8 cellular contexts compared by ENCODE assay signal in genomic region chr17:7393613-7394451, GRCh38. TPM values are rescaled to one million over a fixed set of nuclear protein-coding genes. Genes with fewer than 3 reads are reported as not detected.
DNase-seq lines count a peak whose midpoint lies in the region; ATAC-seq and TF ChIP-seq lines count a peak whose summit lies in the region.

No MANE protein-coding gene starts in this region.

- peak overlapping the region; percentile 95 for H3K4me3 Mint-ChIP-seq in activated naive CD4-positive, alpha-beta T cell treated with anti-CD3 and anti-CD28 coated beads for 36 hours

- H3K36me3 Mint-ChIP-seq in activated naive CD4-positive, alpha-beta T cell treated with anti-CD3 and anti-CD28 coated beads for 36 hours (ENCODE audit: low read depth): peaks cover 4% of the 10 kb centered on the region

- CTCF ChIA-PET in activated naive CD4-positive, alpha-beta T cell treated with anti-CD3 and anti-CD28 coated beads for 36 hours (lab: Charles Lee): interaction anchor here (0.6 to 1.0 kb wide), 3 partner anchors 9 to 38 kb away, joined by 3 to 4 read pairs (median 3); no protein-coding TSS in a partner anchor

- H3K27me3 Mint-ChIP-seq in activated naive CD4-positive, alpha-beta T cell treated with anti-CD3 and anti-CD28 coated beads for 36 hours (ENCODE audit: low read depth): no peaks in the 10 kb centered on the region

- H3K36me3 ChIP-seq in right atrium auricular region (peaks cover 19% of the 10 kb centered on the region), skeletal muscle satellite cell (ENCODE audit: insufficient read depth, low read length) (peaks cover 39% of the 10 kb centered on the region)

- peaks cover 30% of the 10 kb centered on the region for H3K4me1 Mint-ChIP-seq in activated naive CD4-positive, alpha-beta T cell treated with anti-CD3 and anti-CD28 coated beads for 36 hours (ENCODE audit: low read depth)

- H3K4me3 ChIP-seq in right atrium auricular region (peak overlapping the region; percentile 64 to 84), skeletal muscle satellite cell (ENCODE audit: low read length) (peak overlapping the region; percentile 76)

- peak overlapping the region; percentile 91 for H3K27ac ChIP-seq in right atrium auricular region

- H3K4me1 ChIP-seq in right atrium auricular region: peaks cover 0 to 22% of the 10 kb centered on the region in 2 donors
- H3K4me1 ChIP-seq in skeletal muscle satellite cell (ENCODE audit: control insufficient read depth, insufficient read depth, low read length): peaks cover 10% of the 10 kb centered on the region

- no peaks in the 10 kb centered on the region for H3K9me3 Mint-ChIP-seq in activated naive CD4-positive, alpha-beta T cell treated with anti-CD3 and anti-CD28 coated beads for 36 hours

- intact Hi-C loops in activated naive CD4-positive, alpha-beta T cell treated with anti-CD3 and anti-CD28 coated beads for 36 hours (cut with micrococcal nuclease): loop anchor here (1.0 to 5.0 kb wide), 4 partner anchors 10 to 167 kb away; partner anchors contain the start of genes SENP3, TMEM256 and TMEM95

- no peak for TF ChIP-seq CTCF in right atrium auricular region (IDR thresholded peaks at IDR 0.05)

- H3K9me3 ChIP-seq in right atrium auricular region: no peaks in the 10 kb centered on the region
- H3K9me3 ChIP-seq in skeletal muscle satellite cell (replicated peaks; ENCODE audit: low read length): no peaks in the 10 kb centered on the region

- H3K4me2 ChIP-seq in skeletal muscle satellite cell (ENCODE audit: low read length): peak overlapping the region; percentile 95

- ATAC-seq in HG02852 (IDR thresholded peaks at IDR 0.05; ENCODE audit: unreplicated experiment): peak; percentile 45

- DNase-seq in NCI-H1417 (lab: John Stamatoyannopoulos, UW) (peak; percentile 46 to 75 (median 68)), NCI-H1417 treated with DMSO at 0.1 percent for 48 hours (lab: John Stamatoyannopoulos, UW) (no peak), NCI-H748 treated with DMSO at 0.1 percent for 48 hours (lab: John Stamatoyannopoulos, UW) (peak; percentile 77), right atrium auricular region (ENCODE audit: low spot score) (no peak), H4 (ENCODE audit: low spot score) (no peak)
- peak; percentile 53 for DNase-seq in activated naive CD4-positive, alpha-beta T cell treated with anti-CD3 and anti-CD28 coated beads for 36 hours

- peak overlapping the region; percentile 82 for H3K27ac Mint-ChIP-seq in activated naive CD4-positive, alpha-beta T cell treated with anti-CD3 and anti-CD28 coated beads for 36 hours

- H3K27me3 ChIP-seq in right atrium auricular region (no peaks in the 10 kb centered on the region), skeletal muscle satellite cell (ENCODE audit: control insufficient read depth, insufficient read depth, low read length) (no peaks in the 10 kb centered on the region)

- H3K9ac ChIP-seq in skeletal muscle satellite cell (ENCODE audit: low read depth, low read length): peak overlapping the region; percentile 86

RNA-seq across cellular contexts. Expression of gene PLSCR3, which starts 0.5 kb away (rescaled TPM):
- total RNA-seq in activated naive CD4-positive, alpha-beta T cell treated with anti-CD3 and anti-CD28 coated beads for 36 hours: 10 to 100 TPM; 58.6 to 59.4 TPM
- total RNA-seq in right atrium auricular region: 10 to 100 TPM; 17.2 to 21.6 TPM
- total RNA-seq in skeletal muscle satellite cell (2012; rRNA removed): 28.6 and 28.8 TPM in 2 replicates
- total RNA-seq in H4 (2014; rRNA removed; shearing (Covaris generic)): 20.0 and 22.7 TPM in 2 replicates

RNA-seq across cellular contexts. Expression of gene TMEM256, which starts 10.1 kb away (rescaled TPM):
- total RNA-seq in activated naive CD4-positive, alpha-beta T cell treated with anti-CD3 and anti-CD28 coated beads for 36 hours: 10 to 100 TPM; 65.6 to 66.3 TPM
- total RNA-seq in right atrium auricular region: 10 to 100 TPM; 43.4 to 64.8 TPM
- 81.9 and 103 TPM in 2 replicates for total RNA-seq in skeletal muscle satellite cell (2012; rRNA removed)
- 76.1 and 108 TPM in 2 replicates for total RNA-seq in H4 (2014; rRNA removed; shearing (Covaris generic))

RNA-seq across cellular contexts. Expression of gene TNK1, which starts 12.9 kb away (rescaled TPM):
- total RNA-seq in activated naive CD4-positive, alpha-beta T cell treated with anti-CD3 and anti-CD28 coated beads for 36 hours: 1 to 10 TPM; 4.0 to 4.8 TPM
- total RNA-seq in right atrium auricular region: 1 to 10 TPM; 4.1 to 4.8 TPM
- 0.25 TPM in 1 of 2 replicates, not detected in the other for total RNA-seq in skeletal muscle satellite cell (2012; rRNA removed)
- not detected in 2 replicates for total RNA-seq in H4 (2014; rRNA removed; shearing (Covaris generic))

RNA-seq across cellular contexts. Expression of gene NLGN2, which starts 13.8 kb away (rescaled TPM):
- total RNA-seq in activated naive CD4-positive, alpha-beta T cell treated with anti-CD3 and anti-CD28 coated beads for 36 hours: 1 to 10 TPM; 7.7 to 8.9 TPM
- 10 to 100 TPM in 1 of 2 donors, 1 to 10 TPM in 1; 6.3 to 12.2 TPM for total RNA-seq in right atrium auricular region
- 1.5 and 3.3 TPM in 2 replicates for total RNA-seq in skeletal muscle satellite cell (2012; rRNA removed)
- total RNA-seq in H4 (2014; rRNA removed; shearing (Covaris generic)): 3.1 and 3.5 TPM in 2 replicates

RNA-seq across cellular contexts. Expression of gene SPEM1, which starts 26.3 kb away (rescaled TPM):
- not detected for total RNA-seq in activated naive CD4-positive, alpha-beta T cell treated with anti-CD3 and anti-CD28 coated beads for 36 hours
- total RNA-seq in right atrium auricular region: not detected
- total RNA-seq in skeletal muscle satellite cell (2012; rRNA removed): not detected in 2 replicates
- total RNA-seq in H4 (2014; rRNA removed; shearing (Covaris generic)): not detected in 2 replicates

Comparison
In these comparisons a context has a peak if more than half of its experiments do, and no peak if none do; other contexts are left out.
1. DNase-seq: peak in NCI-H1417 (3 of 3), NCI-H748 treated with DMSO at 0.1 percent for 48 hours (single experiment) and activated naive CD4-positive, alpha-beta T cell treated with anti-CD3 and anti-CD28 coated beads for 36 hours (single experiment); none in NCI-H1417 treated with DMSO at 0.1 percent for 48 hours (single experiment), right atrium auricular region (single experiment) and H4 (single experiment).